In the genomic region with DNA sequence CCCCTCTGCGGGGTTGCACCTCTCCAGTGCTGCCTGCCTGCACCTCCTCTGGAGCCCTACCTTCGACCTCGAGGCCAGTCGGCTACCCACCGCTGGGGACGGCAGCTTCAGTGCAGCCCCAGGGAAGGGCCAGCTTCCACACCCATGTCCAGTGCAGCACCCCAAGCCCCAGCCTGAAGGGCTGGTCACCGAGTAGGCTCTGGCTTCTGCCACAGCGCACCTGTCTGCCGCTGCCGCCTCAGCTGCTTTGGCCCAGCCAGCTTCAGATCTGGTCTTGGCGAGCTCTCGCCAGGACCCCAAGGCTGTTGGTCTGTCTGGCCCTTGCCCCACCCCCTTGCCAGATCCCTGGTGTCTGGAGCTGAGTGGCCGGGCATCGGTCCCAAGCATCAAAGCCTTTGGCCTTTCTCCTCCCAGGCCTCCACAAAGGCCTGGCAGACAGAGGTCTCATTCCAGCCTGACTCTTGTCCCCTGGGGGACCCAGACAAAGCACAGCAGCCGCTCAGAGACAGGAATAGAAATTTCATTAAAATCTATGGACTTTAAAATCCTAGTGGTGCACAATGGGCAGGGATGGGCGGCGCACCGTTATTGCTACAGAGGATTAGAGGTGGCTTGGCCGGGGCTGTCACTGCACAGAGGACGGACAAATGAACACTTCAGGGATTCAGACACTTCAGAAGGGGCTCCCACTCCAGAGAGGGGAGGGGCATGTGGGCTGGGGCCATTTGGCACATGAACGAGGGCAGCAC, we compare ENCODE assay signal across 14 cellular contexts. TPM values are rescaled to one million over a fixed set of nuclear protein-coding genes. Genes with fewer than 3 reads are reported as not detected.
DNase-seq lines count a peak whose midpoint lies in the region; FAIRE-seq and TF ChIP-seq lines count a peak whose summit lies in the region.
"Had no signal": no experiment of that assay in that cellular context is flagged by ENCODE, and none has a peak within 500 bp of the region (broad histone marks: within the 10 kb centered on the region; RNA-seq: fewer than 3 reads in every experiment).

No MANE protein-coding gene starts in this region.

- no peaks in the 10 kb centered on the region for H4K20me1 ChIP-seq in H9 (ENCODE audit: control insufficient read depth, insufficient read depth, insufficient read length)

- CTCF ChIA-PET in Calu3 (lab: Charles Lee): interaction anchor here (0.5 kb wide), 1 partner anchor 563 kb away, joined by 3 read pairs; no protein-coding TSS in a partner anchor

- TF ChIP-seq CTCF in H9 (conservative IDR thresholded peaks at IDR 0.05) (no peak), ascending aorta (IDR thresholded peaks at IDR 0.05) (no peak), D721Med (IDR thresholded peaks at IDR 0.05; ENCODE audit: insufficient read depth, missing control alignments) (no peak), Calu3 (IDR thresholded peaks at IDR 0.05; ENCODE audit: unreplicated experiment) (no peak)

- no peak overlapping the region for H2BK5ac ChIP-seq in H9 (ENCODE audit: insufficient read length, low read length)

- H4K91ac ChIP-seq in H9 (ENCODE audit: insufficient read length, low read depth, low read length): no peak overlapping the region

- no peak overlapping the region for H3K23ac ChIP-seq in H9 (ENCODE audit: insufficient read length, low read depth, low read length)

- H2BK20ac ChIP-seq in H9 (ENCODE audit: low read depth, low read length, poor library complexity, severe bottlenecking): no peak overlapping the region

- no peak overlapping the region for H2BK12ac ChIP-seq in H9 (ENCODE audit: insufficient read length, low read depth, low read length)

- no peak overlapping the region for H3K14ac ChIP-seq in H9 (ENCODE audit: insufficient read depth, low read length)

- H3K56ac ChIP-seq in H9 (ENCODE audit: insufficient read length, low read depth, low read length): no peak overlapping the region

- H3K4me3 ChIP-seq in ascending aorta: no peak overlapping the region

- H3K36me3 Mint-ChIP-seq in H9 (ENCODE audit: insufficient read depth in 1 of 3, low read depth in 3 of 3): peaks cover 6 to 25% (median 18%) of the 10 kb centered on the region in 3 experiments; a peak in 6 of 7 replicates
- peaks cover 76% of the 10 kb centered on the region for H3K36me3 Mint-ChIP-seq in Calu3 (ENCODE audit: insufficient read depth, unreplicated experiment)

- no peak overlapping the region for H3K4me2 ChIP-seq in H9 (ENCODE audit: insufficient read depth, insufficient read length, low read length)

- no peak overlapping the region for H2BK15ac ChIP-seq in H9 (ENCODE audit: low read depth, low read length)

- H3K27me3 ChIP-seq in H9 (ENCODE audit: insufficient read depth, low read length) (no peaks in the 10 kb centered on the region), ascending aorta (no peaks in the 10 kb centered on the region), layer of hippocampus (ENCODE audit: control insufficient read depth, insufficient read depth, low read length) (no peaks in the 10 kb centered on the region)

- H3K27me3 Mint-ChIP-seq in H9 (ENCODE audit: low read depth): peaks cover 4% of the 10 kb centered on the region
- H3K27me3 Mint-ChIP-seq in Calu3 (ENCODE audit: unreplicated experiment): no peaks in the 10 kb centered on the region

- no peak overlapping the region for H3K4me3 Mint-ChIP-seq in H9
- H3K4me3 Mint-ChIP-seq in Calu3 (ENCODE audit: low read depth, unreplicated experiment): no peak overlapping the region

- no TSS peak for BruUV-seq in Calu3 (replicated peaks; lab: Mats Ljungman, UMichigan)

- no peaks in the 10 kb centered on the region for H3K79me1 ChIP-seq in H9 (ENCODE audit: insufficient read depth, low read depth, low read length, poor library complexity, severe bottlenecking)

- no CpG with 5 or more reads among the region's 21 CpGs for WGBS in H9 (ENCODE audit: extremely low coverage, insufficient read length, low lambda C conversion rate)

- no peak overlapping the region for H3T11ph ChIP-seq in H9 (ENCODE audit: low read length)

- H3K27ac Mint-ChIP-seq in H9: peak overlapping the region in 2 of 3 experiments; percentile 21 to 48; a peak in 2 of 7 replicates
- H3K27ac Mint-ChIP-seq in Calu3 (ENCODE audit: unreplicated experiment): no peak overlapping the region

- no peak overlapping the region for H4K5ac ChIP-seq in H9 (ENCODE audit: insufficient read length, low read depth, low read length)

- DNase-seq in H9 (no peak), ascending aorta (ENCODE audit: low spot score in 2 of 2) (no peak), retina (peak; percentile 28), NCI-H187 treated with DMSO at 0.1 percent for 48 hours (lab: John Stamatoyannopoulos, UW) (no peak), D721Med (ENCODE audit: insufficient read length, low spot score) (no peak), Calu3 (no peak), NCI-H82 treated with DMSO at 0.1 percent for 48 hours (lab: John Stamatoyannopoulos, UW; ENCODE audit: unreplicated experiment) (no peak)
- DNase-seq: DMS153, MM.1S, NCI-H1930, NCI-H2171, NCI-H774, RPMI8226 had no signal

- H3K23me2 ChIP-seq in H9 (ENCODE audit: insufficient read length, low read depth, low read length, poor library complexity, severe bottlenecking): peaks cover 7% of the 10 kb centered on the region

- H2AFZ ChIP-seq in H9 (ENCODE audit: low read length): no peak overlapping the region

- no peaks in the 10 kb centered on the region for H3K9me3 Mint-ChIP-seq in H9
- H3K9me3 Mint-ChIP-seq in Calu3 (ENCODE audit: low read depth, unreplicated experiment): no peaks in the 10 kb centered on the region

- intact Hi-C loops in ascending aorta (cut with DNase I): loop anchor here (10.0 kb wide), 1 partner anchor 1661 kb away; the partner anchor contains the start of gene FOXJ3
- intact Hi-C loops in Calu3 (cut with micrococcal nuclease; ENCODE audit: unreplicated experiment): no loop called here

- no peak overlapping the region for H4K8ac ChIP-seq in H9 (replicated peaks; ENCODE audit: insufficient read length, low read depth, low read length)

- H3K4me1 Mint-ChIP-seq in H9 (peaks cover 11 to 22% of the 10 kb centered on the region in 2 experiments; a peak in 3 of 4 replicates), Calu3 (ENCODE audit: low read depth, unreplicated experiment) (peaks cover 31% of the 10 kb centered on the region)

- no peak overlapping the region for H3K18ac ChIP-seq in H9 (ENCODE audit: insufficient read length, low read depth, low read length)

- H3K4ac ChIP-seq in H9 (ENCODE audit: low read depth, low read length): no peak overlapping the region

- no peak overlapping the region for H3K27ac ChIP-seq in H9 (ENCODE audit: insufficient read length, low read depth, low read length)
- H3K27ac ChIP-seq in ascending aorta: peak overlapping the region; percentile 36 to 37
- H3K27ac ChIP-seq in layer of hippocampus (ENCODE audit: low read depth, low read length): peak overlapping the region; percentile 68

- FAIRE-seq in D721Med (lab: Jason Lieb, UNC): no peak

- H3K4me1 ChIP-seq in H9 (ENCODE audit: insufficient read depth, low read length): no peaks in the 10 kb centered on the region
- peaks cover 4 to 14% of the 10 kb centered on the region in 2 donors for H3K4me1 ChIP-seq in ascending aorta

- H3K9ac ChIP-seq in H9 (ENCODE audit: extremely low read depth, insufficient read length, low read length): no peak overlapping the region

- H3K9me3 ChIP-seq in H9 (ENCODE audit: control insufficient read depth, low read depth, low read length): no peaks in the 10 kb centered on the region
- no peaks in the 10 kb centered on the region for H3K9me3 ChIP-seq in ascending aorta

- no peak overlapping the region for H2AK5ac ChIP-seq in H9 (ENCODE audit: insufficient read length, low read length)

- no peaks in the 10 kb centered on the region for H3K79me2 ChIP-seq in H9 (ENCODE audit: insufficient read depth, low read length)

- H3K36me3 ChIP-seq in ascending aorta: no peaks in the 10 kb centered on the region

- H2BK120ac ChIP-seq in H9 (ENCODE audit: low read depth, low read length, poor library complexity, severe bottlenecking): no peak overlapping the region

RNA-seq across cellular contexts. Expression of gene CCDC24, which starts 4.8 kb away (rescaled TPM):
- total RNA-seq in H9 (2021) (11.8 and 12.4 TPM in 2 replicates), ascending aorta (4.8 TPM), Calu3 (2022) (19.7 and 20.2 TPM in 2 replicates)

RNA-seq across cellular contexts. Expression of gene B4GALT2, which starts 17.1 kb away (rescaled TPM):
- total RNA-seq in H9 (2021) (70.9 and 74.0 TPM in 2 replicates), ascending aorta (93.2 TPM), Calu3 (2022) (47.1 and 50.9 TPM in 2 replicates)

RNA-seq across cellular contexts. Expression of gene ATP6V0B, which starts 21.4 kb away (rescaled TPM):
- total RNA-seq in H9 (2021) (127 and 131 TPM in 2 replicates), ascending aorta (115 TPM), Calu3 (2022) (141 and 155 TPM in 2 replicates)

RNA-seq across cellular contexts. Expression of gene DPH2, which starts 26.3 kb away (rescaled TPM):
- 74.4 and 79.6 TPM in 2 replicates for total RNA-seq in H9 (2021)
- 69.3 TPM for total RNA-seq in ascending aorta
- 41.2 and 43.3 TPM in 2 replicates for total RNA-seq in Calu3 (2022)

RNA-seq across cellular contexts. Expression of gene SLC6A9, which starts 35.1 kb away (rescaled TPM):
- total RNA-seq in H9 (2021) (29.5 and 30.1 TPM in 2 replicates), ascending aorta (4.7 TPM), Calu3 (2022) (18.2 and 19.5 TPM in 2 replicates)
